ENCODE assay signal across 1 cellular context in the genomic region with DNA sequence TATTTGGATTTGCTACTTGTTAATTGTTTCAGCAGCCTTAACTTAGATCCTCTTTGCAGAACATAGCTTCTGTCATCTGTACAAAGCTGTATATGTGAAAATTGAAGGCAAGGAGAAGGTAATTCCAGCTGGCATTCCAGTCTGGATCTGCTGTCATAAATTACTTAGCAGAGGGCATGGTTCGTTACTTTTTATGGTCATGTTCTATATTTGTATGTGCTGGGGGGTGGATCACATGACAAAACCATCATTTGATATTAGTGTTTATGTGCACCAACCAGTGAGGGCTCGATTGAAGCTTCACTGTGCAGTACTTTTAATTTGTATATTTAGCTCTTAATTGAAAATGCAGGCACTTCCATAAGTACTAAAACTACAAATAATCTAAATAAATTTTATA.
TF ChIP-seq lines count a peak whose summit lies in the region.

No MANE protein-coding gene starts in this region.

TF ChIP-seq in HepG2, 621 proteins besides CTCF, POLR2A, EP300 and RAD21 (continued from another document):
- TF ChIP-seq CREB1 (IDR thresholded peaks at IDR 0.05) (no peak), CREB1 (CRISPR knock-in tag; IDR thresholded peaks at IDR 0.05) (no peak), CBX1 (IDR thresholded peaks at IDR 0.05; ENCODE audit: low read depth) (no peak), ZNF792 (CRISPR knock-in tag; IDR thresholded peaks at IDR 0.05) (no peak), ZNF652 (CRISPR knock-in tag; IDR thresholded peaks at IDR 0.05; ENCODE audit: borderline replicate concordance, low read depth) (no peak)
- TF ChIP-seq, protein P1, sequence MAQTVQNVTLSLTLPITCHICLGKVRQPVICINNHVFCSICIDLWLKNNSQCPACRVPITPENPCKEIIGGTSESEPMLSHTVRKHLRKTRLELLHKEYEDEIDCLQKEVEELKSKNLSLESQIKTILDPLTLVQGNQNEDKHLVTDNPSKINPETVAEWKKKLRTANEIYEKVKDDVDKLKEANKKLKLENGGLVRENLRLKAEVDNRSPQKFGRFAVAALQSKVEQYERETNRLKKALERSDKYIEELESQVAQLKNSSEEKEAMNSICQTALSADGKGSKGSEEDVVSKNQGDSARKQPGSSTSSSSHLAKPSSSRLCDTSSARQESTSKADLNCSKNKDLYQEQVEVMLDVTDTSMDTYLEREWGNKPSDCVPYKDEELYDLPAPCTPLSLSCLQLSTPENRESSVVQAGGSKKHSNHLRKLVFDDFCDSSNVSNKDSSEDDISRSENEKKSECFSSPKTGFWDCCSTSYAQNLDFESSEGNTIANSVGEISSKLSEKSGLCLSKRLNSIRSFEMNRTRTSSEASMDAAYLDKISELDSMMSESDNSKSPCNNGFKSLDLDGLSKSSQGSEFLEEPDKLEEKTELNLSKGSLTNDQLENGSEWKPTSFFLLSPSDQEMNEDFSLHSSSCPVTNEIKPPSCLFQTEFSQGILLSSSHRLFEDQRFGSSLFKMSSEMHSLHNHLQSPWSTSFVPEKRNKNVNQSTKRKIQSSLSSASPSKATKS (CRISPR knock-in tag; IDR thresholded peaks at IDR 0.05), result no peak
- TF ChIP-seq, protein P2, sequence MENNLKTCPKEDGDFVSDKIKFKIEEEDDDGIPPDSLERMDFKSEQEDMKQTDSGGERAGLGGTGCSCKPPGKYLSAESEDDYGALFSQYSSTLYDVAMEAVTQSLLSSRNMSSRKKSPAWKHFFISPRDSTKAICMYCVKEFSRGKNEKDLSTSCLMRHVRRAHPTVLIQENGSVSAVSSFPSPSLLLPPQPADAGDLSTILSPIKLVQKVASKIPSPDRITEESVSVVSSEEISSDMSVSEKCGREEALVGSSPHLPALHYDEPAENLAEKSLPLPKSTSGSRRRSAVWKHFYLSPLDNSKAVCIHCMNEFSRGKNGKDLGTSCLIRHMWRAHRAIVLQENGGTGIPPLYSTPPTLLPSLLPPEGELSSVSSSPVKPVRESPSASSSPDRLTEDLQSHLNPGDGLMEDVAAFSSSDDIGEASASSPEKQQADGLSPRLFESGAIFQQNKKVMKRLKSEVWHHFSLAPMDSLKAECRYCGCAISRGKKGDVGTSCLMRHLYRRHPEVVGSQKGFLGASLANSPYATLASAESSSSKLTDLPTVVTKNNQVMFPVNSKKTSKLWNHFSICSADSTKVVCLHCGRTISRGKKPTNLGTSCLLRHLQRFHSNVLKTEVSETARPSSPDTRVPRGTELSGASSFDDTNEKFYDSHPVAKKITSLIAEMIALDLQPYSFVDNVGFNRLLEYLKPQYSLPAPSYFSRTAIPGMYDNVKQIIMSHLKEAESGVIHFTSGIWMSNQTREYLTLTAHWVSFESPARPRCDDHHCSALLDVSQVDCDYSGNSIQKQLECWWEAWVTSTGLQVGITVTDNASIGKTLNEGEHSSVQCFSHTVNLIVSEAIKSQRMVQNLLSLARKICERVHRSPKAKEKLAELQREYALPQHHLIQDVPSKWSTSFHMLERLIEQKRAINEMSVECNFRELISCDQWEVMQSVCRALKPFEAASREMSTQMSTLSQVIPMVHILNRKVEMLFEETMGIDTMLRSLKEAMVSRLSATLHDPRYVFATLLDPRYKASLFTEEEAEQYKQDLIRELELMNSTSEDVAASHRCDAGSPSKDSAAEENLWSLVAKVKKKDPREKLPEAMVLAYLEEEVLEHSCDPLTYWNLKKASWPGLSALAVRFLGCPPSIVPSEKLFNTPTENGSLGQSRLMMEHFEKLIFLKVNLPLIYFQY (CRISPR knock-in tag; IDR thresholded peaks at IDR 0.05; ENCODE audit: borderline replicate concordance), result no peak
